ENCODE assay signal across 9 cellular contexts in genomic region chr19:48858984-48859710, GRCh38. TPM values are rescaled to one million over a fixed set of nuclear protein-coding genes. Genes with fewer than 3 reads are reported as not detected.
A peak's percentile ranks its signal among the peaks of the same experiment; 100 is the strongest.
DNase-seq lines count a peak whose midpoint lies in the region; ATAC-seq, FAIRE-seq and TF ChIP-seq lines count a peak whose summit lies in the region.
"Had no signal": no experiment of that assay in that cellular context is flagged by ENCODE, and none has a peak within 500 bp of the region (broad histone marks: within the 10 kb centered on the region; RNA-seq: fewer than 3 reads in every experiment).

No MANE protein-coding gene starts in this region.

- H2AFZ ChIP-seq in HepG2 (ENCODE audit: low read length): no peak overlapping the region

- CTCF ChIA-PET in HepG2 (lab: Yijun Ruan, JAX; ENCODE audit: low intra/inter-chr PET ratio, low total read pairs): no interaction called here
- CTCF ChIA-PET in activated CD4-positive, alpha-beta memory T cell treated with anti-CD3 and anti-CD28 coated beads, Interleukin-2, amount 10 ng/mL, durations not matched to agents 7 days and 5 days (lab: Charles Lee): interaction anchor here (1.5 to 1.8 kb wide), 3 partner anchors 17 to 134 kb away, joined by 5 to 6 read pairs (median 6); partner anchors contain the start of genes GYS1 and RUVBL2

- H3K4me3 ChIP-seq in right lobe of liver (peak overlapping the region in 1 of 3 donors; percentile 43), HepG2 (replicated peaks in 1 of 3; ENCODE audit: insufficient read depth in 1 of 3, low read depth in 2 of 3, low read length in 3 of 3) (no peak overlapping the region), right cardiac atrium (ENCODE audit: low read length) (no peak overlapping the region), uterus (no peak overlapping the region)

- no peak for TF ChIP-seq POLR2A in right lobe of liver (IDR thresholded peaks at IDR 0.05)
- TF ChIP-seq POLR2A in HepG2 (IDR thresholded peaks at IDR 0.05; ENCODE audit: insufficient read depth in 1 of 2, low read depth in 2 of 2, low read length in 2 of 2): no peak
- TF ChIP-seq POLR2A in uterus (IDR thresholded peaks at IDR 0.05): no peak

- peaks cover 2% of the 10 kb centered on the region for H3K27me3 Mint-ChIP-seq in activated CD4-positive, alpha-beta memory T cell treated with anti-CD3 and anti-CD28 coated beads, Interleukin-2, amount 10 ng/mL, durations not matched to agents 7 days and 5 days

- intact Hi-C loops in right lobe of liver (cut with DNase I) (no loop called here), HepG2 (cut with micrococcal nuclease; ENCODE audit: unreplicated experiment) (no loop called here), right cardiac atrium (cut with DNase I) (no loop called here), uterus (cut with DNase I; ENCODE audit: low total_unique reads) (no loop called here)

- WGBS in right lobe of liver (ENCODE audit: insufficient coverage, low coverage, low lambda C conversion rate, missing lambda C conversion rate): 56% methylated on average over 20 of the region's 34 CpGs
- WGBS in HepG2 (ENCODE audit: low lambda C conversion rate): 91% methylated on average over 31 of the region's 34 CpGs
- WGBS in right cardiac atrium: 53% methylated on average over 34 of the region's 34 CpGs

- TF ChIP-seq CTCF in right lobe of liver (IDR thresholded peaks at IDR 0.05) (no peak), HepG2 (CRISPR knock-in tag; IDR thresholded peaks at IDR 0.05) (no peak), uterus (IDR thresholded peaks at IDR 0.05) (no peak)

- no peaks in the 10 kb centered on the region for H3K36me3 Mint-ChIP-seq in activated CD4-positive, alpha-beta memory T cell treated with anti-CD3 and anti-CD28 coated beads, Interleukin-2, amount 10 ng/mL, durations not matched to agents 7 days and 5 days (ENCODE audit: low read depth)

- H3K27ac ChIP-seq in right lobe of liver: peak overlapping the region in 2 of 3 donors; percentile 11 to 95
- H3K27ac ChIP-seq in HepG2 (ENCODE audit: extremely low read length, insufficient read depth, low read length): no peak overlapping the region
- no peak overlapping the region for H3K27ac ChIP-seq in right cardiac atrium (ENCODE audit: low read length)
- no peak overlapping the region for H3K27ac ChIP-seq in uterus

- peak overlapping the region; percentile 94 for H3K4me3 Mint-ChIP-seq in activated CD4-positive, alpha-beta memory T cell treated with anti-CD3 and anti-CD28 coated beads, Interleukin-2, amount 10 ng/mL, durations not matched to agents 7 days and 5 days

- H3K27me3 ChIP-seq in right lobe of liver: no peaks in the 10 kb centered on the region
- no peaks in the 10 kb centered on the region; a peak in 1 of 5 replicates for H3K27me3 ChIP-seq in HepG2 (ENCODE audit: control insufficient read depth in 1 of 2, insufficient read depth in 2 of 2, low read length in 2 of 2)
- H3K27me3 ChIP-seq in right cardiac atrium (ENCODE audit: control insufficient read depth, insufficient read depth): no peaks in the 10 kb centered on the region
- H3K27me3 ChIP-seq in uterus: no peaks in the 10 kb centered on the region

- no peak for FAIRE-seq in HepG2 (lab: Jason Lieb, UNC)

- in situ Hi-C loops in HepG2 (cut with HindIII; ENCODE audit: extremely low pct_ligation_motif_present, low pct_unique_long_range_greater_than_20kb): no loop called here

- H3K9me3 Mint-ChIP-seq in activated CD4-positive, alpha-beta memory T cell treated with anti-CD3 and anti-CD28 coated beads, Interleukin-2, amount 10 ng/mL, durations not matched to agents 7 days and 5 days: no peaks in the 10 kb centered on the region

- H3K36me3 ChIP-seq in right lobe of liver (peaks cover 0 to 2% (median 0%) of the 10 kb centered on the region in 4 donors), HepG2 (replicated peaks in 1 of 2; ENCODE audit: control insufficient read depth in 1 of 2, insufficient read depth in 2 of 2, low read length in 2 of 2) (no peaks in the 10 kb centered on the region), uterus (no peaks in the 10 kb centered on the region)

- H4K20me1 ChIP-seq in HepG2 (ENCODE audit: insufficient read depth, low read length): no peaks in the 10 kb centered on the region

- ATAC-seq in right lobe of liver (peak; percentile 18 to 62 (median 34)), HepG2 (no peak), right cardiac atrium (peak; percentile 49), HG03571 (IDR thresholded peaks at IDR 0.05; ENCODE audit: unreplicated experiment) (no peak), GM18502 (IDR thresholded peaks at IDR 0.05; ENCODE audit: poor library complexity, unreplicated experiment) (no peak)

- peaks cover 11% of the 10 kb centered on the region for H3K4me1 Mint-ChIP-seq in activated CD4-positive, alpha-beta memory T cell treated with anti-CD3 and anti-CD28 coated beads, Interleukin-2, amount 10 ng/mL, durations not matched to agents 7 days and 5 days

- no peak for TF ChIP-seq RAD21 in HepG2 (CRISPR knock-in tag; IDR thresholded peaks at IDR 0.05)

- H3K9me3 ChIP-seq in right lobe of liver: no peaks in the 10 kb centered on the region
- H3K9me3 ChIP-seq in HepG2 (ENCODE audit: low read length): no peaks in the 10 kb centered on the region
- H3K9me3 ChIP-seq in right cardiac atrium (ENCODE audit: control insufficient read depth, low read length): no peaks in the 10 kb centered on the region
- no peaks in the 10 kb centered on the region for H3K9me3 ChIP-seq in uterus

- H3K9ac ChIP-seq in HepG2 (ENCODE audit: insufficient read depth, low read depth, low read length): no peak overlapping the region

- BruUV-seq in HepG2 (replicated peaks; lab: Mats Ljungman, UMichigan): no TSS peak

- no peaks in the 10 kb centered on the region for H3K79me2 ChIP-seq in HepG2 (ENCODE audit: insufficient read depth, low read length)

- H3K4me2 ChIP-seq in HepG2 (ENCODE audit: low read depth, low read length): no peak overlapping the region

- POLR2A ChIA-PET in HepG2 (lab: Yijun Ruan, JAX): interaction anchor here (1.2 to 1.9 kb wide), 2 partner anchors 13 kb away, joined by 4 to 5 read pairs; partner anchors contain the start of gene PPP1R15A
- POLR2A ChIA-PET in activated CD4-positive, alpha-beta memory T cell treated with anti-CD3 and anti-CD28 coated beads, Interleukin-2, amount 10 ng/mL, durations not matched to agents 7 days and 5 days (lab: Charles Lee): interaction anchor here (1.0 to 1.5 kb wide), 2 partner anchors 13 to 105 kb away, joined by 3 to 10 read pairs; partner anchors contain the start of gene PPP1R15A

- TF ChIP-seq EP300 in HepG2 (IDR thresholded peaks at IDR 0.05; ENCODE audit: low read depth in 2 of 2, low read length in 2 of 2): no peak
- TF ChIP-seq EP300 in HepG2 (CRISPR knock-in tag; IDR thresholded peaks at IDR 0.05; ENCODE audit: borderline replicate concordance): no peak

- H3K4me1 ChIP-seq in right lobe of liver (peaks cover 0 to 6% (median 2%) of the 10 kb centered on the region in 4 donors), HepG2 (ENCODE audit: insufficient read depth, low read length) (no peaks in the 10 kb centered on the region; the same call in 1 of the 2 replicates), right cardiac atrium (ENCODE audit: control insufficient read depth, insufficient read depth, low read length) (no peaks in the 10 kb centered on the region), uterus (no peaks in the 10 kb centered on the region)

- H3K27ac Mint-ChIP-seq in activated CD4-positive, alpha-beta memory T cell treated with anti-CD3 and anti-CD28 coated beads, Interleukin-2, amount 10 ng/mL, durations not matched to agents 7 days and 5 days: peak overlapping the region; percentile 78

- DNase-seq in right lobe of liver (peak in 1 of 3 donors; percentile 77), HepG2 (ENCODE audit: low spot score) (no peak), right cardiac atrium (peak; percentile 53 to 78 (median 65)), uterus (no peak)
- DNase-seq in activated CD4-positive, alpha-beta memory T cell treated with anti-CD3 and anti-CD28 coated beads, Interleukin-2, amount 10 ng/mL, durations not matched to agents 7 days and 5 days: peak; percentile 84
- peak; percentile 67 for DNase-seq in stimulated activated CD8-positive, alpha-beta memory T cell treated with anti-CD3 and anti-CD28 coated beads, Interleukin-7, amount 100 ng/mL, for 24 hours (ENCODE audit: low read depth)

RNA-seq across cellular contexts. Expression of gene PLEKHA4, which starts 9.3 kb away (rescaled TPM):
- total RNA-seq in right lobe of liver (10 to 100 TPM in 4 of 6 experiments, 1 to 10 TPM in 2; 5.7 to 25.6 (median 12.0) TPM), HepG2 (2016; rRNA removed; fragmentation: Illumina TruSeq; extraction: Trizol) (4.3 and 6.0 TPM in 2 replicates), right cardiac atrium (10 to 100 TPM; 37.4 to 50.2 (median 44.0) TPM), uterus (10 to 100 TPM in 2 of 4 donors, 1 to 10 TPM in 2; 1.3 to 60.4 (median 10.4) TPM)
- 3.7 and 5.1 TPM in 2 replicates for total RNA-seq in HepG2 (2016; cell fraction: cytosol; rRNA removed; fragmentation: Illumina TruSeq; extraction: Trizol; ENCODE audit: low read depth)
- 3.0 and 5.6 TPM in 2 replicates for total RNA-seq in HepG2 (2016; cell fraction: insoluble cytoplasmic fraction; rRNA removed; fragmentation: Illumina TruSeq; extraction: Trizol)
- 4.6 and 5.1 TPM in 2 replicates for total RNA-seq in HepG2 (2016; cell fraction: membrane; rRNA removed; fragmentation: Illumina TruSeq; extraction: Trizol)
- total RNA-seq in HepG2 (2016; cell fraction: nucleus; rRNA removed; fragmentation: Illumina TruSeq; extraction: Trizol): 5.1 and 5.4 TPM in 2 replicates
- polyA plus RNA-seq in HepG2 (2011; rRNA removed) (4.8 and 6.0 TPM in 2 replicates), right cardiac atrium (32.0 TPM)
- 2.3 and 4.7 TPM in 2 replicates for polyA plus RNA-seq in HepG2 (2011; cell fraction: cytosol; rRNA removed)
- 16.9 and 18.5 TPM in 2 replicates for polyA plus RNA-seq in HepG2 (2011; cell fraction: nucleus; rRNA removed)
- 3.4 TPM in 2 replicates for polyA plus RNA-seq in HepG2 (2012)
- polyA plus RNA-seq in HepG2 (2016; cell fraction: cytosol; fragmentation: Illumina TruSeq; extraction: Trizol; ENCODE audit: low read depth): 1.3 and 2.3 TPM in 2 replicates
- 5.4 and 7.3 TPM in 2 replicates for polyA plus RNA-seq in HepG2 (2016; cell fraction: insoluble cytoplasmic fraction; fragmentation: Illumina TruSeq; extraction: Trizol; ENCODE audit: low read depth)
- 3.8 and 5.1 TPM in 2 replicates for polyA plus RNA-seq in HepG2 (2016; cell fraction: membrane; fragmentation: Illumina TruSeq; extraction: Trizol; ENCODE audit: low read depth)
- polyA plus RNA-seq in HepG2 (2016; cell fraction: nucleus; fragmentation: Illumina TruSeq; extraction: Trizol; ENCODE audit: insufficient read depth, low read depth): 11.7 and 12.4 TPM in 2 replicates
- polyA minus RNA-seq in HepG2 (2011; rRNA and poly(A)+ RNA removed; ENCODE audit: low replicate concordance): 0.70 and 1.2 TPM in 2 replicates
- polyA minus RNA-seq in HepG2 (2011; cell fraction: cytosol; rRNA and poly(A)+ RNA removed): 3.6 TPM in 2 replicates
- polyA minus RNA-seq in HepG2 (2011; cell fraction: nucleus; rRNA and poly(A)+ RNA removed): 1.7 and 3.1 TPM in 2 replicates
- 1 to 10 TPM; 4.5 to 5.5 TPM for total RNA-seq in activated CD4-positive, alpha-beta memory T cell treated with anti-CD3 and anti-CD28 coated beads, Interleukin-2, amount 10 ng/mL, durations not matched to agents 7 days and 5 days
- polyA plus RNA-seq: neural cell had no signal

RNA-seq across cellular contexts. Expression of gene PPP1R15A, which starts 13.1 kb away (rescaled TPM):
- total RNA-seq in right lobe of liver (10 to 100 TPM in 4 of 6 experiments, 1 to 10 TPM in 2; 4.5 to 25.6 (median 12.2) TPM), HepG2 (2016; rRNA removed; fragmentation: Illumina TruSeq; extraction: Trizol) (7.8 and 18.5 TPM in 2 replicates), right cardiac atrium (10 to 100 TPM; 60.8 to 80.2 (median 70.9) TPM), uterus (10 to 100 TPM; 28.6 to 53.0 (median 30.9) TPM)
- total RNA-seq in HepG2 (2016; cell fraction: cytosol; rRNA removed; fragmentation: Illumina TruSeq; extraction: Trizol; ENCODE audit: low read depth): 7.7 and 7.9 TPM in 2 replicates
- total RNA-seq in HepG2 (2016; cell fraction: insoluble cytoplasmic fraction; rRNA removed; fragmentation: Illumina TruSeq; extraction: Trizol): 6.4 and 19.6 TPM in 2 replicates
- total RNA-seq in HepG2 (2016; cell fraction: membrane; rRNA removed; fragmentation: Illumina TruSeq; extraction: Trizol): 5.7 and 6.5 TPM in 2 replicates
- total RNA-seq in HepG2 (2016; cell fraction: nucleus; rRNA removed; fragmentation: Illumina TruSeq; extraction: Trizol): 25.9 and 29.7 TPM in 2 replicates
- polyA plus RNA-seq in HepG2 (2011; rRNA removed) (15.2 and 15.6 TPM in 2 replicates), right cardiac atrium (156 TPM)
- 10.5 and 12.8 TPM in 2 replicates for polyA plus RNA-seq in HepG2 (2011; cell fraction: cytosol; rRNA removed)
- 28.4 and 34.0 TPM in 2 replicates for polyA plus RNA-seq in HepG2 (2011; cell fraction: nucleus; rRNA removed)
- polyA plus RNA-seq in HepG2 (2012): 12.6 and 18.1 TPM in 2 replicates
- 2.1 and 2.4 TPM in 2 replicates for polyA plus RNA-seq in HepG2 (2016; cell fraction: cytosol; fragmentation: Illumina TruSeq; extraction: Trizol; ENCODE audit: low read depth)
- 8.2 and 10.1 TPM in 2 replicates for polyA plus RNA-seq in HepG2 (2016; cell fraction: insoluble cytoplasmic fraction; fragmentation: Illumina TruSeq; extraction: Trizol; ENCODE audit: low read depth)
- 3.9 and 4.1 TPM in 2 replicates for polyA plus RNA-seq in HepG2 (2016; cell fraction: membrane; fragmentation: Illumina TruSeq; extraction: Trizol; ENCODE audit: low read depth)
- 36.9 and 39.2 TPM in 2 replicates for polyA plus RNA-seq in HepG2 (2016; cell fraction: nucleus; fragmentation: Illumina TruSeq; extraction: Trizol; ENCODE audit: insufficient read depth, low read depth)
- 12.5 and 17.7 TPM in 2 replicates for polyA minus RNA-seq in HepG2 (2011; rRNA and poly(A)+ RNA removed; ENCODE audit: low replicate concordance)
- polyA minus RNA-seq in HepG2 (2011; cell fraction: cytosol; rRNA and poly(A)+ RNA removed): 9.8 and 12.8 TPM in 2 replicates
- 34.6 and 36.1 TPM in 2 replicates for polyA minus RNA-seq in HepG2 (2011; cell fraction: nucleus; rRNA and poly(A)+ RNA removed)
- total RNA-seq in activated CD4-positive, alpha-beta memory T cell treated with anti-CD3 and anti-CD28 coated beads, Interleukin-2, amount 10 ng/mL, durations not matched to agents 7 days and 5 days: 10 to 100 TPM; 77.2 to 81.4 TPM

RNA-seq across cellular contexts. Expression of gene HSD17B14, which starts 22.9 kb away (rescaled TPM):
- total RNA-seq in right lobe of liver: 10 to 100 TPM in 4 of 6 experiments, 1 to 10 TPM in 2; 3.5 to 78.0 (median 15.7) TPM
- total RNA-seq in HepG2 (2016; rRNA removed; fragmentation: Illumina TruSeq; extraction: Trizol): 0.53 and 0.58 TPM in 2 replicates
- 0.44 TPM in 1 of 2 replicates, not detected in the other for total RNA-seq in HepG2 (2016; cell fraction: cytosol; rRNA removed; fragmentation: Illumina TruSeq; extraction: Trizol; ENCODE audit: low read depth)
- total RNA-seq in HepG2 (2016; cell fraction: insoluble cytoplasmic fraction; rRNA removed; fragmentation: Illumina TruSeq; extraction: Trizol): 0.64 and 0.97 TPM in 2 replicates
- 0.34 and 0.49 TPM in 2 replicates for total RNA-seq in HepG2 (2016; cell fraction: membrane; rRNA removed; fragmentation: Illumina TruSeq; extraction: Trizol)
- not detected in 2 replicates for total RNA-seq in HepG2 (2016; cell fraction: nucleus; rRNA removed; fragmentation: Illumina TruSeq; extraction: Trizol)
- polyA plus RNA-seq in HepG2 (2011; rRNA removed): 1.2 and 1.8 TPM in 2 replicates
- 1.4 and 1.5 TPM in 2 replicates for polyA plus RNA-seq in HepG2 (2011; cell fraction: cytosol; rRNA removed)
- polyA plus RNA-seq in HepG2 (2011; cell fraction: nucleus; rRNA removed): 3.6 and 4.3 TPM in 2 replicates
- polyA plus RNA-seq in HepG2 (2012): 0.72 and 0.89 TPM in 2 replicates
- polyA plus RNA-seq in HepG2 (2016; cell fraction: cytosol; fragmentation: Illumina TruSeq; extraction: Trizol; ENCODE audit: low read depth): 0.35 and 0.58 TPM in 2 replicates
- polyA plus RNA-seq in HepG2 (2016; cell fraction: insoluble cytoplasmic fraction; fragmentation: Illumina TruSeq; extraction: Trizol; ENCODE audit: low read depth): 1.1 TPM in 2 replicates
- polyA plus RNA-seq in HepG2 (2016; cell fraction: membrane; fragmentation: Illumina TruSeq; extraction: Trizol; ENCODE audit: low read depth): 0.64 and 0.69 TPM in 2 replicates
- 0.97 and 0.98 TPM in 2 replicates for polyA plus RNA-seq in HepG2 (2016; cell fraction: nucleus; fragmentation: Illumina TruSeq; extraction: Trizol; ENCODE audit: insufficient read depth, low read depth)
- polyA minus RNA-seq in HepG2 (2011; rRNA and poly(A)+ RNA removed; ENCODE audit: low replicate concordance): 0.33 and 0.62 TPM in 2 replicates
- not detected in 2 replicates for polyA minus RNA-seq in HepG2 (2011; cell fraction: cytosol; rRNA and poly(A)+ RNA removed)
- polyA minus RNA-seq in HepG2 (2011; cell fraction: nucleus; rRNA and poly(A)+ RNA removed): 0.77 and 2.0 TPM in 2 replicates
- total RNA-seq in activated CD4-positive, alpha-beta memory T cell treated with anti-CD3 and anti-CD28 coated beads, Interleukin-2, amount 10 ng/mL, durations not matched to agents 7 days and 5 days: under 1 TPM; 0.50 to 0.63 TPM
- total RNA-seq in right cardiac atrium: 1 to 10 TPM; 4.0 to 7.6 (median 5.5) TPM
- 4.0 TPM for polyA plus RNA-seq in right cardiac atrium
- total RNA-seq in uterus: 10 to 100 TPM in 1 of 4 donors, 1 to 10 TPM in 3; 5.6 to 31.9 (median 8.7) TPM

RNA-seq across cellular contexts. Expression of gene TULP2, which starts 39.4 kb away (rescaled TPM):
- total RNA-seq in right lobe of liver (not detected), HepG2 (2016; rRNA removed; fragmentation: Illumina TruSeq; extraction: Trizol) (not detected in 2 replicates), right cardiac atrium (1 to 10 TPM in 1 of 4 donors, under 1 TPM in 2, not detected in 1; 0.40 to 1.4 (median 0.46) TPM), uterus (under 1 TPM in 2 of 4 donors, not detected in 2; 0.14 to 0.70 TPM)
- not detected in 2 replicates for total RNA-seq in HepG2 (2016; cell fraction: cytosol; rRNA removed; fragmentation: Illumina TruSeq; extraction: Trizol; ENCODE audit: low read depth)
- total RNA-seq in HepG2 (2016; cell fraction: insoluble cytoplasmic fraction; rRNA removed; fragmentation: Illumina TruSeq; extraction: Trizol): not detected in 2 replicates
- total RNA-seq in HepG2 (2016; cell fraction: membrane; rRNA removed; fragmentation: Illumina TruSeq; extraction: Trizol): 0.12 TPM in 1 of 2 replicates, not detected in the other
- total RNA-seq in HepG2 (2016; cell fraction: nucleus; rRNA removed; fragmentation: Illumina TruSeq; extraction: Trizol): not detected in 2 replicates
- polyA plus RNA-seq in HepG2 (2011; rRNA removed) (0.04 and 0.08 TPM in 2 replicates), right cardiac atrium (0.07 TPM)
- polyA plus RNA-seq in HepG2 (2011; cell fraction: cytosol; rRNA removed): 0.04 and 0.11 TPM in 2 replicates
- 0.23 and 0.24 TPM in 2 replicates for polyA plus RNA-seq in HepG2 (2011; cell fraction: nucleus; rRNA removed)
- 0.19 TPM in 1 of 2 replicates, not detected in the other for polyA plus RNA-seq in HepG2 (2012)
- polyA plus RNA-seq in HepG2 (2016; cell fraction: cytosol; fragmentation: Illumina TruSeq; extraction: Trizol; ENCODE audit: low read depth): not detected in 2 replicates
- not detected in 2 replicates for polyA plus RNA-seq in HepG2 (2016; cell fraction: insoluble cytoplasmic fraction; fragmentation: Illumina TruSeq; extraction: Trizol; ENCODE audit: low read depth)
- not detected in 2 replicates for polyA plus RNA-seq in HepG2 (2016; cell fraction: membrane; fragmentation: Illumina TruSeq; extraction: Trizol; ENCODE audit: low read depth)
- polyA plus RNA-seq in HepG2 (2016; cell fraction: nucleus; fragmentation: Illumina TruSeq; extraction: Trizol; ENCODE audit: insufficient read depth, low read depth): not detected in 2 replicates
- 0.24 TPM in 1 of 2 replicates, not detected in the other for polyA minus RNA-seq in HepG2 (2011; rRNA and poly(A)+ RNA removed; ENCODE audit: low replicate concordance)
- polyA minus RNA-seq in HepG2 (2011; cell fraction: cytosol; rRNA and poly(A)+ RNA removed): not detected in 2 replicates
- polyA minus RNA-seq in HepG2 (2011; cell fraction: nucleus; rRNA and poly(A)+ RNA removed): not detected in 2 replicates
- total RNA-seq in activated CD4-positive, alpha-beta memory T cell treated with anti-CD3 and anti-CD28 coated beads, Interleukin-2, amount 10 ng/mL, durations not matched to agents 7 days and 5 days: under 1 TPM in 1 of 2 experiments, not detected in 1; 0.13 TPM
- polyA plus RNA-seq: neural cell had no signal

RNA-seq across cellular contexts. Expression of gene NUCB1, which starts 41.0 kb away (rescaled TPM):
- total RNA-seq in right lobe of liver (100 to 1,000 TPM; 306 to 376 (median 349) TPM), HepG2 (2016; rRNA removed; fragmentation: Illumina TruSeq; extraction: Trizol) (34.3 and 82.3 TPM in 2 replicates), right cardiac atrium (100 to 1,000 TPM; 275 to 327 (median 307) TPM), uterus (100 to 1,000 TPM in 3 of 4 donors, 10 to 100 TPM in 1; 98.5 to 211 (median 173) TPM)
- 9.0 and 9.7 TPM in 2 replicates for total RNA-seq in HepG2 (2016; cell fraction: cytosol; rRNA removed; fragmentation: Illumina TruSeq; extraction: Trizol; ENCODE audit: low read depth)
- 28.8 and 87.6 TPM in 2 replicates for total RNA-seq in HepG2 (2016; cell fraction: insoluble cytoplasmic fraction; rRNA removed; fragmentation: Illumina TruSeq; extraction: Trizol)
- total RNA-seq in HepG2 (2016; cell fraction: membrane; rRNA removed; fragmentation: Illumina TruSeq; extraction: Trizol): 25.3 and 25.9 TPM in 2 replicates
- total RNA-seq in HepG2 (2016; cell fraction: nucleus; rRNA removed; fragmentation: Illumina TruSeq; extraction: Trizol): 82.3 and 93.1 TPM in 2 replicates
- polyA plus RNA-seq in HepG2 (2011; rRNA removed) (106 and 144 TPM in 2 replicates), right cardiac atrium (213 TPM)
- polyA plus RNA-seq in HepG2 (2011; cell fraction: cytosol; rRNA removed): 86.9 and 132 TPM in 2 replicates
- polyA plus RNA-seq in HepG2 (2011; cell fraction: nucleus; rRNA removed): 169 and 200 TPM in 2 replicates
- 83.2 and 101 TPM in 2 replicates for polyA plus RNA-seq in HepG2 (2012)
- polyA plus RNA-seq in HepG2 (2016; cell fraction: cytosol; fragmentation: Illumina TruSeq; extraction: Trizol; ENCODE audit: low read depth): 16.8 and 17.5 TPM in 2 replicates
- 32.3 and 40.2 TPM in 2 replicates for polyA plus RNA-seq in HepG2 (2016; cell fraction: insoluble cytoplasmic fraction; fragmentation: Illumina TruSeq; extraction: Trizol; ENCODE audit: low read depth)
- polyA plus RNA-seq in HepG2 (2016; cell fraction: membrane; fragmentation: Illumina TruSeq; extraction: Trizol; ENCODE audit: low read depth): 25.6 and 28.2 TPM in 2 replicates
- 164 and 172 TPM in 2 replicates for polyA plus RNA-seq in HepG2 (2016; cell fraction: nucleus; fragmentation: Illumina TruSeq; extraction: Trizol; ENCODE audit: insufficient read depth, low read depth)
- 57.6 and 72.0 TPM in 2 replicates for polyA minus RNA-seq in HepG2 (2011; rRNA and poly(A)+ RNA removed; ENCODE audit: low replicate concordance)
- 40.4 and 44.8 TPM in 2 replicates for polyA minus RNA-seq in HepG2 (2011; cell fraction: cytosol; rRNA and poly(A)+ RNA removed)
- polyA minus RNA-seq in HepG2 (2011; cell fraction: nucleus; rRNA and poly(A)+ RNA removed): 23.2 and 25.9 TPM in 2 replicates
- total RNA-seq in activated CD4-positive, alpha-beta memory T cell treated with anti-CD3 and anti-CD28 coated beads, Interleukin-2, amount 10 ng/mL, durations not matched to agents 7 days and 5 days: 100 to 1,000 TPM; 287 to 300 TPM

Comparison
In these comparisons a context has a peak if more than half of its experiments do, and no peak if none do; other contexts are left out.
1. ATAC-seq: peak in right lobe of liver (4 of 4) and right cardiac atrium (2 of 2); none in HepG2 (single experiment), HG03571 (single experiment) and GM18502 (single experiment).
2. H3K27ac ChIP-seq: peak in right lobe of liver (2 of 3); none in HepG2 (single experiment), right cardiac atrium (single experiment) and uterus (0 of 2).
3. DNase-seq: peak in activated CD4-positive, alpha-beta memory T cell treated with anti-CD3 and anti-CD28 coated beads, Interleukin-2, amount 10 ng/mL, durations not matched to agents 7 days and 5 days (single experiment), right cardiac atrium (3 of 3) and stimulated activated CD8-positive, alpha-beta memory T cell treated with anti-CD3 and anti-CD28 coated beads, Interleukin-7, amount 100 ng/mL, for 24 hours (single experiment); none in HepG2 (single experiment) and uterus (0 of 2).